Comparison of ENCODE assay signal across 1 cellular context in genomic region chr3:108097326-108098035, GRCh38.
TF ChIP-seq lines count a peak whose summit lies in the region.

No MANE protein-coding gene starts in this region.

TF ChIP-seq in IMR-90, 13 proteins besides CTCF, POLR2A, EP300 and RAD21 (continued from another document):
- TF ChIP-seq USF2 (IDR thresholded peaks at IDR 0.05; ENCODE audit: low read depth, low read length) (no peak), MXI1 (IDR thresholded peaks at IDR 0.05; ENCODE audit: borderline replicate concordance, low read depth, low read length) (no peak), BHLHE40 (IDR thresholded peaks at IDR 0.05; ENCODE audit: low read depth, low read length) (no peak), MAZ (IDR thresholded peaks at IDR 0.05; ENCODE audit: borderline replicate concordance, low read depth, low read length) (no peak), MAFK (IDR thresholded peaks at IDR 0.05; ENCODE audit: low read depth, low read length) (no peak), RCOR1 (IDR thresholded peaks at IDR 0.05; ENCODE audit: insufficient replicate concordance, low read length) (no peak), CEBPB (IDR thresholded peaks at IDR 0.05; ENCODE audit: low read depth, low read length) (no peak), ELK1 (IDR thresholded peaks at IDR 0.05; ENCODE audit: borderline replicate concordance, low read depth, low read length) (no peak), SMC3 (IDR thresholded peaks at IDR 0.05; ENCODE audit: low read depth, low read length) (no peak), NFE2L2 (IDR thresholded peaks at IDR 0.05; ENCODE audit: low read depth, low read length) (no peak), RFX5 (IDR thresholded peaks at IDR 0.05; ENCODE audit: low read depth, low read length) (no peak)
